Comparison of ENCODE assay signal across 26 cellular contexts in genomic region chr4:68617003-68617698, GRCh38. TPM values are rescaled to one million over a fixed set of nuclear protein-coding genes. Genes with fewer than 3 reads are reported as not detected.
DNase-seq lines count a peak whose midpoint lies in the region; ATAC-seq, FAIRE-seq and TF ChIP-seq lines count a peak whose summit lies in the region.
"Had no signal": no experiment of that assay in that cellular context is flagged by ENCODE, and none has a peak within 500 bp of the region (broad histone marks: within the 10 kb centered on the region; RNA-seq: fewer than 3 reads in every experiment).

No MANE protein-coding gene starts in this region.

- no peak for TF ChIP-seq POLR2A in GM12891 (IDR thresholded peaks at IDR 0.05; ENCODE audit: low read depth, low read length)

- H4K20me1 ChIP-seq in osteoblast (ENCODE audit: insufficient read depth, low read length): no peaks in the 10 kb centered on the region

- no peak overlapping the region for H3K27ac ChIP-seq in osteoblast (ENCODE audit: low read depth, low read length)
- H3K27ac ChIP-seq in tibial artery: no peak overlapping the region
- H3K27ac ChIP-seq: adrenal gland, breast epithelium, colonic mucosa, right lobe of liver, SJCRH30, VCaP had no signal

- TF ChIP-seq CTCF in osteoblast (IDR thresholded peaks at IDR 0.05; ENCODE audit: extremely low read depth, low read depth, low read length) (no peak), tibial artery (IDR thresholded peaks at IDR 0.05) (no peak)

- no peaks in the 10 kb centered on the region for H3K79me2 ChIP-seq in osteoblast (ENCODE audit: insufficient read depth, low read length)

- H3K9me3 ChIP-seq in osteoblast (ENCODE audit: low read depth, low read length) (peaks cover 3% of the 10 kb centered on the region), tibial artery (no peaks in the 10 kb centered on the region)
- H3K9me3 ChIP-seq: adrenal gland, breast epithelium, colonic mucosa, right lobe of liver, SJCRH30 had no signal

- H3K27me3 ChIP-seq in osteoblast (ENCODE audit: insufficient read depth, low read length) (no peaks in the 10 kb centered on the region), tibial artery (no peaks in the 10 kb centered on the region)
- H3K27me3 ChIP-seq: adrenal gland, breast epithelium, colonic mucosa, right lobe of liver, SJCRH30 had no signal

- H2AFZ ChIP-seq in osteoblast (ENCODE audit: low read length): no peak overlapping the region

- intact Hi-C loops in tibial artery (cut with DNase I; ENCODE audit: low total_unique reads): no loop called here

- no peak overlapping the region for H3K4me2 ChIP-seq in osteoblast (ENCODE audit: insufficient read depth, low read length)

- H3K4me3 ChIP-seq in osteoblast (ENCODE audit: insufficient read depth, low read length): no peak overlapping the region
- no peak overlapping the region for H3K4me3 ChIP-seq in tibial artery
- H3K4me3 ChIP-seq: adrenal gland, breast epithelium, colonic mucosa, K562, right lobe of liver, SJCRH30 had no signal

- FAIRE-seq in GM12891 (lab: Jason Lieb, UNC): no peak
- FAIRE-seq: K562, urothelium cell line had no signal

- H3K4me1 ChIP-seq in osteoblast (ENCODE audit: insufficient read depth, low read length) (no peaks in the 10 kb centered on the region), tibial artery (no peaks in the 10 kb centered on the region)
- H3K4me1 ChIP-seq: adrenal gland, breast epithelium, colonic mucosa, SJCRH30 had no signal

- DNase-seq in osteoblast (ENCODE audit: insufficient read length, low spot score, missing footprints) (peak; percentile 65), iPS-NIHi7 (ENCODE audit: extremely low spot score) (no peak), occipital lobe (lab: John Stamatoyannopoulos, UW) (no peak), tibial artery (no peak), GM12891 (ENCODE audit: insufficient read length, low spot score) (no peak)
- DNase-seq: activated CD4-positive, alpha-beta T cell treated with anti-CD3 and anti-CD28 coated beads, Interleukin-2, amount 50 U/mL, for 1 hour; activated CD8-positive, alpha-beta memory T cell treated with anti-CD3 and anti-CD28 coated beads, Interleukin-2, amount 50 U/mL, for 48 hours; activated effector memory CD4-positive, alpha-beta T cell treated with Interleukin-2 at 50 U/mL for 16 hours; adrenal gland; CD8-positive, alpha-beta memory T cell; colonic mucosa; NCI-H1930; NCI-H226; right lobe of liver; SJCRH30 had no signal

- H3K36me3 ChIP-seq in osteoblast (ENCODE audit: insufficient read depth, low read length) (no peaks in the 10 kb centered on the region), tibial artery (no peaks in the 10 kb centered on the region)
- H3K36me3 ChIP-seq: adrenal gland, breast epithelium, colonic mucosa, right lobe of liver, SJCRH30 had no signal

- peak; percentile 62 for ATAC-seq in GM18867 (IDR thresholded peaks at IDR 0.05; ENCODE audit: unreplicated experiment)
- peak; percentile 72 for ATAC-seq in GM21786 (IDR thresholded peaks at IDR 0.05; ENCODE audit: unreplicated experiment)
- peak; percentile 90 for ATAC-seq in HG03108 (IDR thresholded peaks at IDR 0.05; ENCODE audit: unreplicated experiment)
- ATAC-seq: K562; natural killer cell treated with Interleukin-12 subunit alpha and Interleukin-12 subunit beta and Interleukin-15 and Interleukin-18, amount 100 ng/mL, for 72 hours; Panc1; right lobe of liver had no signal

TF ChIP-seq in GM12891, 5 proteins besides CTCF, POLR2A, EP300 and RAD21:
- TF ChIP-seq POLR2AphosphoS5 (IDR thresholded peaks at IDR 0.05; ENCODE audit: low read depth, low read length) (no peak), POU2F2 (IDR thresholded peaks at IDR 0.05; ENCODE audit: low read depth, low read length) (no peak), TAF1 (IDR thresholded peaks at IDR 0.05; ENCODE audit: low read depth, low read length) (no peak), PAX5 (IDR thresholded peaks at IDR 0.05; ENCODE audit: insufficient read depth, low read length, severe bottlenecking) (no peak), SPI1 (IDR thresholded peaks at IDR 0.05; ENCODE audit: low read depth, low read length) (no peak)

RNA-seq across cellular contexts. Expression of gene UGT2B17, which starts 41.0 kb away (rescaled TPM):
- total RNA-seq in osteoblast (not detected in 2 replicates), occipital lobe (not detected)
- polyA plus RNA-seq in GM12891 (2012; ENCODE audit: low read depth, missing spikeins): 15.1 TPM
- total RNA-seq: CD8-positive, alpha-beta memory T cell; mesothelial cell of epicardium; natural killer cell treated with Interleukin-12 subunit alpha and Interleukin-12 subunit beta and Interleukin-15 and Interleukin-18, amount 100 ng/mL, for 72 hours; SJCRH30 had no signal
- polyA plus RNA-seq: CD8-positive, alpha-beta memory T cell; K562 had no signal

RNA-seq across cellular contexts. Expression of gene UGT2B15, which starts 53.3 kb away (rescaled TPM):
- total RNA-seq in osteoblast (not detected in 2 replicates), occipital lobe (not detected)
- 2.1 TPM for polyA plus RNA-seq in GM12891 (2012; ENCODE audit: low read depth, missing spikeins)
- total RNA-seq: CD8-positive, alpha-beta memory T cell; mesothelial cell of epicardium; natural killer cell treated with Interleukin-12 subunit alpha and Interleukin-12 subunit beta and Interleukin-15 and Interleukin-18, amount 100 ng/mL, for 72 hours; SJCRH30; subcutaneous adipose tissue had no signal
- polyA plus RNA-seq: adrenal gland; CD8-positive, alpha-beta memory T cell had no signal
